ENCODE assay signal across 1 cellular context in genomic region chr14:89954045-89955021, GRCh38.
A peak's percentile ranks its signal among the peaks of the same experiment; 100 is the strongest.
TF ChIP-seq lines count a peak whose summit lies in the region.

EFCAB11 (minus strand) TSS chr14:89954730; CDS start chr14:89954660, 70 bp downstream.

TF ChIP-seq in HepG2, 621 proteins besides CTCF, POLR2A, EP300 and RAD21 (continued from another document and continues in another):
- TF ChIP-seq ZBTB34 (CRISPR knock-in tag; IDR thresholded peaks at IDR 0.05) (0 out of 2 replicates have a peak, but pooled peaks have one; percentile 37), ZSCAN9 (CRISPR knock-in tag; IDR thresholded peaks at IDR 0.05; ENCODE audit: borderline replicate concordance) (peak; percentile 10; the same call in 1 of the 2 replicates), EEA1 (CRISPR knock-in tag; IDR thresholded peaks at IDR 0.05; ENCODE audit: borderline replicate concordance) (peak; percentile 48; the same call in 1 of the 2 replicates), SMAD9 (CRISPR knock-in tag; IDR thresholded peaks at IDR 0.05) (0 out of 2 replicates have a peak, but pooled peaks have one; percentile 21), ZMYM4 (CRISPR knock-in tag; IDR thresholded peaks at IDR 0.05) (peak; percentile 94), ZNF33B (CRISPR knock-in tag; IDR thresholded peaks at IDR 0.05) (0 out of 2 replicates have a peak, but pooled peaks have one; percentile 24), HMGXB3 (CRISPR knock-in tag; IDR thresholded peaks at IDR 0.05; ENCODE audit: borderline replicate concordance) (peak; percentile 98), PRMT3 (CRISPR knock-in tag; IDR thresholded peaks at IDR 0.05; ENCODE audit: borderline replicate concordance, low read depth) (no peak), YY1 (IDR thresholded peaks at IDR 0.05; ENCODE audit: insufficient read depth, insufficient replicate concordance, low read depth, low read length) (peak; percentile 17), NKX3-1 (CRISPR knock-in tag; IDR thresholded peaks at IDR 0.05) (no peak), NR2F6 (IDR thresholded peaks at IDR 0.05) (no peak), NR2F6 (CRISPR knock-in tag; IDR thresholded peaks at IDR 0.05) (no peak), ZNF530 (CRISPR knock-in tag; IDR thresholded peaks at IDR 0.05; ENCODE audit: low read depth) (no peak), ELF3 (CRISPR knock-in tag; IDR thresholded peaks at IDR 0.05) (peak; percentile 48; the same call in 1 of the 2 replicates), MED8 (CRISPR knock-in tag; IDR thresholded peaks at IDR 0.05; ENCODE audit: insufficient replicate concordance) (no peak), ZNF354B (CRISPR knock-in tag; IDR thresholded peaks at IDR 0.05) (no peak), ZNF598 (CRISPR knock-in tag; IDR thresholded peaks at IDR 0.05; ENCODE audit: borderline replicate concordance) (peak; percentile 90), CERS6 (CRISPR knock-in tag; IDR thresholded peaks at IDR 0.05) (no peak), ZNF691 (CRISPR knock-in tag; IDR thresholded peaks at IDR 0.05; ENCODE audit: borderline replicate concordance, low read depth) (no peak), ZNF276 (CRISPR knock-in tag; IDR thresholded peaks at IDR 0.05; ENCODE audit: low read depth) (no peak), ZNF207 (IDR thresholded peaks at IDR 0.05; ENCODE audit: borderline replicate concordance) (no peak), TRIM22 (IDR thresholded peaks at IDR 0.05) (no peak), NR1H2 (CRISPR knock-in tag; IDR thresholded peaks at IDR 0.05; ENCODE audit: borderline replicate concordance, low read depth) (no peak), ZNF674 (CRISPR knock-in tag; IDR thresholded peaks at IDR 0.05; ENCODE audit: low read depth) (no peak), MXD1 (CRISPR knock-in tag; IDR thresholded peaks at IDR 0.05) (peak; percentile 75; the same call in 1 of the 2 replicates), MTA1 (CRISPR knock-in tag; IDR thresholded peaks at IDR 0.05; ENCODE audit: borderline replicate concordance) (peak; percentile 47; the same call in 1 of the 2 replicates), ZXDC (CRISPR knock-in tag; IDR thresholded peaks at IDR 0.05) (peak; percentile 82; the same call in 1 of the 2 replicates), ZNF737 (CRISPR knock-in tag; IDR thresholded peaks at IDR 0.05; ENCODE audit: borderline replicate concordance) (0 out of 2 replicates have a peak, but pooled peaks have one; percentile 67), RFX1 (IDR thresholded peaks at IDR 0.05) (peak; percentile 72; the same call in 1 of the 2 replicates), SUZ12 (IDR thresholded peaks at IDR 0.05; ENCODE audit: low read depth, low read length) (no peak), ZNF713 (CRISPR knock-in tag; IDR thresholded peaks at IDR 0.05) (no peak), PRPF4 (IDR thresholded peaks at IDR 0.05; ENCODE audit: low read depth, low read length, poor library complexity, severe bottlenecking) (no peak), SP2 (CRISPR knock-in tag; IDR thresholded peaks at IDR 0.05) (peak; percentile 90), TFDP1 (CRISPR knock-in tag; IDR thresholded peaks at IDR 0.05; ENCODE audit: borderline replicate concordance) (peak; percentile 91; the same call in 1 of the 2 replicates), ZSCAN31 (CRISPR knock-in tag; IDR thresholded peaks at IDR 0.05; ENCODE audit: low read depth) (no peak), ZNF335 (CRISPR knock-in tag; IDR thresholded peaks at IDR 0.05) (no peak), ZNF891 (CRISPR knock-in tag; IDR thresholded peaks at IDR 0.05) (peak; percentile 92), NR2C2 (CRISPR knock-in tag; IDR thresholded peaks at IDR 0.05; ENCODE audit: borderline replicate concordance) (no peak), ZBTB7B (CRISPR knock-in tag; IDR thresholded peaks at IDR 0.05) (peak; percentile 29; the same call in 1 of the 2 replicates), SAP130 (CRISPR knock-in tag; IDR thresholded peaks at IDR 0.05; ENCODE audit: low read depth) (peak; percentile 100), HMGA1 (CRISPR knock-in tag; conservative IDR thresholded peaks at IDR 0.05) (no peak), ZNF878 (CRISPR knock-in tag; IDR thresholded peaks at IDR 0.05) (no peak), POGZ (CRISPR knock-in tag; IDR thresholded peaks at IDR 0.05) (peak; percentile 83), HNF1B (CRISPR knock-in tag; IDR thresholded peaks at IDR 0.05) (peak; percentile 74; the same call in 1 of the 2 replicates), HOMEZ (CRISPR knock-in tag; IDR thresholded peaks at IDR 0.05; ENCODE audit: low read depth) (peak; percentile 88)
